ENCODE assay signal across 19 cellular contexts in genomic region chr7:70893985-70894722, GRCh38.
DNase-seq lines count a peak whose midpoint lies in the region; FAIRE-seq and TF ChIP-seq lines count a peak whose summit lies in the region.
"Had no signal": no experiment of that assay in that cellular context is flagged by ENCODE, and none has a peak within 500 bp of the region (broad histone marks: within the 10 kb centered on the region; RNA-seq: fewer than 3 reads in every experiment).

No MANE protein-coding gene starts in this region.

- peak overlapping the region; percentile 99 for H3K18ac ChIP-seq in mesendoderm (ENCODE audit: low read length)

- H3K4ac ChIP-seq in mesendoderm (ENCODE audit: low read depth, low read length): peak overlapping the region; percentile 89

- DNase-seq in ELF-1 (ENCODE audit: low read depth, low spot score): peak; percentile 72
- DNase-seq in NT2/D1 (ENCODE audit: low read depth, low spot score): peak; percentile 68
- DNase-seq in iPS DF 19.7 (ENCODE audit: low read depth, low spot score): peak; percentile 93
- DNase-seq in mesendoderm: peak; percentile 75
- no peak for DNase-seq in occipital lobe (lab: John Stamatoyannopoulos, UW)
- no peak for DNase-seq in A673 (ENCODE audit: low spot score)
- DNase-seq in GM12891 (ENCODE audit: insufficient read length, low spot score): no peak
- DNase-seq in GDM1 (lab: John Stamatoyannopoulos, UW): no peak
- DNase-seq: Caco-2; CD4-positive, alpha-beta T cell; GF-D8; HFFc6; MV-4-11; NCI-H187; NCI-H345; NCI-H524 treated with DMSO at 0.1 percent for 48 hours had no signal

- no peak overlapping the region for H2AK5ac ChIP-seq in mesendoderm (ENCODE audit: low read length)

- H2BK120ac ChIP-seq in mesendoderm (ENCODE audit: low read depth, low read length): peak overlapping the region; percentile 92

- no peak overlapping the region for H2BK15ac ChIP-seq in mesendoderm (replicated peaks; ENCODE audit: low read depth)

- WGBS in mesendoderm (ENCODE audit: extremely low coverage, insufficient coverage, low lambda C conversion rate): no CpG with 5 or more reads among the region's 4 CpGs

- peaks cover 3% of the 10 kb centered on the region for H3K4me1 ChIP-seq in NT2/D1 (ENCODE audit: insufficient read depth, insufficient read length)
- H3K4me1 ChIP-seq in mesendoderm (ENCODE audit: control insufficient read depth, low read depth, low read length): no peaks in the 10 kb centered on the region
- H3K4me1 ChIP-seq in A673 (ENCODE audit: insufficient read depth, low read length, poor library complexity, severe bottlenecking): no peaks in the 10 kb centered on the region
- H3K4me1 ChIP-seq: BE2C had no signal

- no peak overlapping the region for H3K4me2 ChIP-seq in mesendoderm (ENCODE audit: low read length)
- H3K4me2 ChIP-seq: KMS-11 had no signal

- no peaks in the 10 kb centered on the region for H3K79me1 ChIP-seq in mesendoderm (ENCODE audit: low read length)

- no peak for TF ChIP-seq POLR2A in GM12891 (IDR thresholded peaks at IDR 0.05; ENCODE audit: low read depth, low read length)

- H3K9ac ChIP-seq in NT2/D1 (ENCODE audit: insufficient read length, low read depth) (no peak overlapping the region), mesendoderm (ENCODE audit: low read length) (no peak overlapping the region)
- H3K9ac ChIP-seq: KMS-11 had no signal

- intact Hi-C loops in A673 (cut with micrococcal nuclease; ENCODE audit: unreplicated experiment): no loop called here

- TF ChIP-seq CTCF in A673 (conservative IDR thresholded peaks at IDR 0.05; ENCODE audit: low read depth, low read length): no peak

- H3K36me3 ChIP-seq in NT2/D1 (ENCODE audit: insufficient read depth, insufficient read length, low read length) (no peaks in the 10 kb centered on the region), mesendoderm (ENCODE audit: control insufficient read depth, insufficient read depth, low read length) (no peaks in the 10 kb centered on the region), A673 (ENCODE audit: insufficient read depth, low read length, poor library complexity, severe bottlenecking) (no peaks in the 10 kb centered on the region)
- H3K36me3 ChIP-seq: BE2C had no signal

- H3K79me2 ChIP-seq in mesendoderm (ENCODE audit: control insufficient read depth, insufficient read depth, low read length): no peaks in the 10 kb centered on the region

- no peak overlapping the region for H3K23ac ChIP-seq in mesendoderm (ENCODE audit: low read length)

- POLR2A ChIA-PET in A673 (lab: Charles Lee; ENCODE audit: low non-redundant PET): no interaction called here

- H2BK5ac ChIP-seq in mesendoderm (ENCODE audit: low read length): no peak overlapping the region

- H3K4me3 ChIP-seq in NT2/D1 (ENCODE audit: insufficient read length, low read depth) (no peak overlapping the region), mesendoderm (ENCODE audit: low read length) (no peak overlapping the region), A673 (ENCODE audit: low read depth, low read length, poor library complexity, severe bottlenecking) (no peak overlapping the region)

- H3K27me3 ChIP-seq in NT2/D1 (ENCODE audit: insufficient read depth, insufficient read length): no peaks in the 10 kb centered on the region
- no peaks in the 10 kb centered on the region for H3K27me3 ChIP-seq in mesendoderm (ENCODE audit: insufficient read depth, low read length, poor library complexity)
- H3K27me3 ChIP-seq in A673 (replicated peaks; ENCODE audit: insufficient read depth, low read depth, low read length, poor library complexity): no peaks in the 10 kb centered on the region
- H3K27me3 ChIP-seq: BE2C had no signal

- FAIRE-seq in GM12891 (lab: Jason Lieb, UNC): no peak
- FAIRE-seq: RCC 7860 had no signal

- H3K56ac ChIP-seq in mesendoderm (ENCODE audit: low read length): peak overlapping the region; percentile 36

- H3K27ac ChIP-seq in mesendoderm (ENCODE audit: low read depth, low read length) (peak overlapping the region; percentile 0), A673 (ENCODE audit: low read depth, low read length, poor library complexity, severe bottlenecking) (no peak overlapping the region)
- H3K27ac ChIP-seq: KMS-11 had no signal

- CTCF ChIA-PET in A673 (lab: Charles Lee): no interaction called here

- H4K5ac ChIP-seq in mesendoderm (ENCODE audit: low read length): no peak overlapping the region

- BruUV-seq in A673 (replicated peaks; lab: Mats Ljungman, UMichigan): no TSS peak

- no peak overlapping the region for H4K8ac ChIP-seq in mesendoderm (ENCODE audit: low read depth, low read length)

- H3K9me3 ChIP-seq in NT2/D1 (ENCODE audit: insufficient read depth, low read length): peaks cover 20% of the 10 kb centered on the region; the same call in 1 of the 2 replicates
- peaks cover 10% of the 10 kb centered on the region for H3K9me3 ChIP-seq in A673 (ENCODE audit: low read depth, low read length, poor library complexity, severe bottlenecking)
- H3K9me3 ChIP-seq: BE2C had no signal

TF ChIP-seq in GM12891, 5 proteins besides CTCF, POLR2A, EP300 and RAD21:
- TF ChIP-seq SPI1 (IDR thresholded peaks at IDR 0.05; ENCODE audit: low read depth, low read length) (no peak), POU2F2 (IDR thresholded peaks at IDR 0.05; ENCODE audit: low read depth, low read length) (no peak), TAF1 (IDR thresholded peaks at IDR 0.05; ENCODE audit: low read depth, low read length) (no peak), PAX5 (IDR thresholded peaks at IDR 0.05; ENCODE audit: insufficient read depth, low read length, severe bottlenecking) (no peak), POLR2AphosphoS5 (IDR thresholded peaks at IDR 0.05; ENCODE audit: low read depth, low read length) (no peak)

Comparison
In these comparisons a context has a peak if more than half of its experiments do, and no peak if none do; other contexts are left out.
1. DNase-seq: peak in ELF-1 (single experiment), NT2/D1 (single experiment), iPS DF 19.7 (single experiment) and mesendoderm (single experiment); none in occipital lobe (single experiment), A673 (single experiment), GM12891 (single experiment) and GDM1 (single experiment).